16 cellular contexts compared by ENCODE assay signal in the genomic region with DNA sequence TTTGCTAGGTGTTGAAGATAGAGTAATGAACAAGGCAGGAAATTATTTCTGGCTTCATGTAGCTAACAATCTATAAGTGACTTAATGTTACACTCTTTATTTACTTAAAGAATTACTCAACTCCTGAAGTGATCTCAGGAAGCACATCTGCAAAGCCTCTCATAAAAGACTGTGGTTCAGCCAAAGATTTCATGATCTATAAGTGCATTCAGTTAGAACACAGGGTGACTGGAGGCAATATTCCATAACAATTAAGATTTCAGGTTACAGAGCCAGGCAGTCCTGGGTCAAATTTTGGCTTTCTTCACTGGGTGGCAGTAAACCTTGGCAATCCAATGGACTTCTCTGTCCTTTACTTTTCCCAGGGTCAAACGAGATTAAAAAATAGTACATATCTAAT.
"Had no signal": no experiment of that assay in that cellular context is flagged by ENCODE, and none has a peak within 500 bp of the region (broad histone marks: within the 10 kb centered on the region; RNA-seq: fewer than 3 reads in every experiment).

No MANE protein-coding gene starts in this region.

- H3K9me3 ChIP-seq: breast epithelium, esophagus muscularis mucosa, mucosa of descending colon, sigmoid colon, suprapubic skin had no signal

- DNase-seq: activated CD4-positive, alpha-beta memory T cell treated with anti-CD3 and anti-CD28 coated beads for 36 hours; activated CD4-positive, alpha-beta T cell treated with anti-CD3 and anti-CD28 coated beads for 1 hour; activated gamma-delta T cell treated with Interleukin-2 at 50 U/mL for 16 hours; activated naive CD8-positive, alpha-beta T cell treated with anti-CD3 and anti-CD28 coated beads, Interleukin-2, amount 10 ng/mL, durations not matched to agents 7 days and 5 days; activated T-cell treated with anti-CD3 and anti-CD28 coated beads, Interleukin-2, amount 50 U/mL, for 72 hours; aorta; left colon; natural killer cell; sigmoid colon; stimulated activated CD4-positive, alpha-beta T cell treated with anti-CD3 and anti-CD28 coated beads, Interleukin-12 subunit alpha, Interleukin-12 subunit beta, amount 100 ng/mL, for 4 hours; stimulated activated naive CD8-positive, alpha-beta T cell treated with anti-CD3 and anti-CD28 coated beads, Interleukin-15, Interleukin-2, amounts not matched to agents 100 U/mL and 50 U/mL, for 24 hours had no signal

- H3K4me3 ChIP-seq: breast epithelium, esophagus muscularis mucosa, mucosa of descending colon, sigmoid colon, suprapubic skin had no signal

- H3K27me3 ChIP-seq: breast epithelium, esophagus muscularis mucosa, foreskin keratinocyte, sigmoid colon, suprapubic skin had no signal

- H3K27ac ChIP-seq: esophagus muscularis mucosa, foreskin keratinocyte, sigmoid colon, suprapubic skin had no signal

- H3K4me1 ChIP-seq: breast epithelium, foreskin keratinocyte, sigmoid colon, suprapubic skin had no signal

- H3K36me3 ChIP-seq: breast epithelium, esophagus muscularis mucosa, sigmoid colon, suprapubic skin had no signal

- ATAC-seq: activated T-cell treated with anti-CD3 and anti-CD28 coated beads, Interleukin-2, amount 50 U/mL, for 72 hours; foreskin keratinocyte; left colon; mucosa of descending colon; natural killer cell; stimulated activated naive CD8-positive, alpha-beta T cell treated with anti-CD3 and anti-CD28 coated beads, Interleukin-15, Interleukin-2, amounts not matched to agents 100 U/mL and 50 U/mL, for 24 hours had no signal
